In genomic region chr6:25497383-25497782, GRCh38 we compare ENCODE assay signal across 1 cellular context.
TF ChIP-seq lines count a peak whose summit lies in the region.

No MANE protein-coding gene starts in this region.

TF ChIP-seq in GM23338, 12 proteins besides CTCF, POLR2A, EP300 and RAD21 (continued from another document):
- TF ChIP-seq ZNF462 (CRISPR knock-in tag; IDR thresholded peaks at IDR 0.05), result no peak
- TF ChIP-seq STAT1 (IDR thresholded peaks at IDR 0.05; ENCODE audit: unreplicated experiment), result no peak
- TF ChIP-seq POLR2AphosphoS5 (IDR thresholded peaks at IDR 0.05; ENCODE audit: low read depth), result no peak
- no peak for TF ChIP-seq ZNF114 (CRISPR knock-in tag; IDR thresholded peaks at IDR 0.05)
- no peak for TF ChIP-seq ZNF331 (CRISPR knock-in tag; IDR thresholded peaks at IDR 0.05; ENCODE audit: low read depth)
- no peak for TF ChIP-seq REST (IDR thresholded peaks at IDR 0.05; ENCODE audit: unreplicated experiment)
- no peak for TF ChIP-seq CREB1 (CRISPR knock-in tag; IDR thresholded peaks at IDR 0.05; ENCODE audit: low read depth)
